Comparison of ENCODE assay signal across 32 cellular contexts in the genomic region with DNA sequence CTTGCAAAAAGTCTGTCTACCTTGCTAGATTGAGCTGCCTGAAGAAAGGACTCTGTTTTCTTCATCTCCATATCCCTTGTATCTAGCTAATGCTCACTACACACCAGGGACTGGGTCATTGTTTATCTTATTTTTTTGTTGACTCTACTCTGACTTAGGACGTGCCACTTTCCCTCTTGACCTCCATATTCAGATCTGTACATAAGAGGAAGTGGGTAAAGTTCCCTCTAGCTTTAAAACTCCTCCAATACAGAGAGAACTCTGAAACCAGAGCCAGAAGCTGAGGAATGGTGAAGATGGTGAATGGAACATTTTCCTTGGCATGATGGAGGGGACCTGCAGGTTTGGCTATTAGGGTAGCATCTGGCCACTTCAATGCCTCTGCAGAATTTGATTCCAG.
"Had no signal": no experiment of that assay in that cellular context is flagged by ENCODE, and none has a peak within 500 bp of the region (broad histone marks: within the 10 kb centered on the region; RNA-seq: fewer than 3 reads in every experiment).

No MANE protein-coding gene starts in this region.

- H3K27ac ChIP-seq: brain microvascular endothelial cell, esophagus muscularis mucosa, foreskin keratinocyte, gastrocnemius medialis, heart left ventricle, VCaP had no signal

- H3K9me3 ChIP-seq: gastrocnemius medialis had no signal

- H3K4me3 ChIP-seq: esophagus muscularis mucosa, gastrocnemius medialis, heart left ventricle had no signal

- FAIRE-seq: astrocyte, bronchial epithelial cell, colon, TTC549 had no signal

- H3K4me1 ChIP-seq: esophagus muscularis mucosa, foreskin keratinocyte, gastrocnemius medialis, heart left ventricle had no signal

- H3K36me3 ChIP-seq: brain microvascular endothelial cell, esophagus muscularis mucosa, gastrocnemius medialis, heart left ventricle had no signal

- DNase-seq: activated CD4-positive, alpha-beta memory T cell treated with anti-CD3 and anti-CD28 coated beads, Interleukin-2, amount 10 ng/mL, durations not matched to agents 7 days and 5 days; activated CD4-positive, alpha-beta T cell treated with anti-CD3 and anti-CD28 coated beads for 1 hour; activated CD4-positive, alpha-beta T cell treated with anti-CD3 and anti-CD28 coated beads for 4 hours; activated CD4-positive, alpha-beta T cell treated with anti-CD3 and anti-CD28 coated beads, Interleukin-2, amount 10 ng/mL, durations not matched to agents 7 days and 5 days; activated CD4-positive, alpha-beta T cell treated with anti-CD3 and anti-CD28 coated beads, Interleukin-2, amount 50 U/mL, for 4 hours; activated CD8-positive, alpha-beta memory T cell treated with anti-CD3 and anti-CD28 coated beads, Interleukin-2, amount 50 U/mL, for 48 hours; activated gamma-delta T cell treated with Interleukin-2 at 50 U/mL for 16 hours; activated naive CD4-positive, alpha-beta T cell treated with anti-CD3 and anti-CD28 coated beads, Interleukin-2, amount 50 U/mL, for 16 hours; activated naive CD4-positive, alpha-beta T cell treated with Interleukin-2 at 50 U/mL for 16 hours; activated T-cell treated with anti-CD3 and anti-CD28 coated beads for 4 hours; activated T-cell treated with anti-CD3 and anti-CD28 coated beads, Interleukin-2, amount 50 U/mL, for 24 hours; activated T-cell treated with anti-CD3 and anti-CD28 coated beads, Interleukin-2, amount 50 U/mL, for 72 hours; amniotic stem cell; anterior cingulate cortex; brain microvascular endothelial cell; cortex of kidney; dermis blood vessel endothelial cell; effector CD4-positive, alpha-beta T cell; effector memory CD8-positive, alpha-beta T cell; erythroblast; foreskin keratinocyte; gastrocnemius medialis; glutamatergic neuron; heart left ventricle; T-helper 2 cell had no signal

- ATAC-seq: activated T-cell treated with anti-CD3 and anti-CD28 coated beads, Interleukin-2, amount 50 U/mL, for 72 hours; effector memory CD8-positive, alpha-beta T cell; foreskin keratinocyte; gastrocnemius medialis; heart left ventricle; WTC11 had no signal

- H3K27me3 ChIP-seq: brain microvascular endothelial cell, esophagus muscularis mucosa, foreskin keratinocyte, gastrocnemius medialis, heart left ventricle had no signal
